Comparison of ENCODE assay signal across 8 cellular contexts in the genomic region with DNA sequence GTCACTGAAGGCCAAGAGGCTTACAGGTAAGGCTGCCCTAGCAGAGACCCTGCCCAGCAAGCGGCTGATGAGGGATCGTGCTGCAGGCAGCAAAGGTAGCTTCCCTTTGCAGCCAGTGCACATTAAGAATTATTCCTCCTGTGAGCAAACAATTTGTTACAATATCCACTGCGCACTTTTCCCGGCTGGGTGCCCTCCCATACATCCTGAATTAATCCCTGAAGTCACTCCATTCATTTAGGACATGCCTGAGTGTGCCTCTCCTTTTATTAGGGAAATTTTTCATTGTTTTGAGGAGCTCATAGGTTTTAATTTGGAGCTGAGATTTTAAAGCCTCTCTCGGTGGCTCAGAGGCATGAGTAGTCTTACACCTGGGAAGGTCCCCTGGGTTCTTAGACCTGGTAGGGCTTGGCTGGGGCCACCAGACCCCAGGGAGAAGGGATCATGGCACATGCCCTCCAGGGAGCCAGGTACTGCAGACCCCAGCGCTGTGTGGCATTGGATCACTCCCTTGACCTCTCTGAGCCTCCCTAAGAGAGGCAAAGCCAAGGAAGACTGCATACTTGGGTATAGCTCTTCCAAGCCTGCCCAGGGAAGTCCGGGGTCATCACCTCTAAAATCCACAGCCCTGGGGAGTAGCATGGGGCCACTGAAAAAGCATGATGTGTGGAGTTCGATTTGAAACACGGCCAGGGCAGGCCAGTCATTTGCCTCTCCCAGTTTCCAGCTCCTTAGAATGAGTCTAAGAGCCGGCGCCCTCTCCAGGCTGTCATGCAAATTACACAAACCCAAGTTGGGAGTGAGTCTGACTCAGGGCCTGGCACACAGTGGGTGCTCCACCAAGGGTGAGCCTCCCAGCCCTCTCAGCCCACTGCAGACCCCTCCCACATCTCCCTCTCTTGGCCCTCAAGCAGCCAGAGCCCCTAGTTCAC.
DNase-seq lines count a peak whose midpoint lies in the region; ATAC-seq, FAIRE-seq and TF ChIP-seq lines count a peak whose summit lies in the region.

No MANE protein-coding gene starts in this region.

- no peak overlapping the region for H3K27ac Mint-ChIP-seq in glutamatergic neuron (ENCODE audit: unreplicated experiment)

- DNase-seq in CD1c-positive myeloid dendritic cell (ENCODE audit: extremely low spot score) (peak; percentile 26), GM18507 (ENCODE audit: extremely low spot score, insufficient read length, low read depth) (peak; percentile 18), RPMI7951 (ENCODE audit: low read depth) (peak; percentile 10), glutamatergic neuron (peak; percentile 60), left lobe of liver (ENCODE audit: low spot score) (no peak), NCI-H446 (lab: John Stamatoyannopoulos, UW) (no peak)
- DNase-seq in central memory CD4-positive, alpha-beta T cell, result no peak

- H3K4me1 Mint-ChIP-seq in glutamatergic neuron (ENCODE audit: low read depth, unreplicated experiment), result peaks cover 4% of the 10 kb centered on the region

- peak; percentile 62 for TF ChIP-seq CTCF in glutamatergic neuron (IDR thresholded peaks at IDR 0.05; ENCODE audit: partially characterized antibody, unreplicated experiment)

- no peak for FAIRE-seq in GM18507 (lab: Jason Lieb, UNC)

- H3K36me3 Mint-ChIP-seq in glutamatergic neuron (ENCODE audit: unreplicated experiment), result peaks cover 12% of the 10 kb centered on the region

- no peak overlapping the region for H3K4me3 Mint-ChIP-seq in glutamatergic neuron (ENCODE audit: unreplicated experiment)

- H3K27me3 Mint-ChIP-seq in glutamatergic neuron (ENCODE audit: unreplicated experiment), result peaks cover 5% of the 10 kb centered on the region

- peaks cover 4% of the 10 kb centered on the region for H3K9me3 Mint-ChIP-seq in glutamatergic neuron (ENCODE audit: unreplicated experiment)

- ATAC-seq in left lobe of liver (no peak), GM18909 (IDR thresholded peaks at IDR 0.05; ENCODE audit: poor library complexity, unreplicated experiment) (no peak)

Comparison
In these comparisons a context has a peak if more than half of its experiments do, and no peak if none do; other contexts are left out.
1. DNase-seq: peak in CD1c-positive myeloid dendritic cell (single experiment), GM18507 (single experiment), RPMI7951 (single experiment) and glutamatergic neuron (single experiment); none in central memory CD4-positive, alpha-beta T cell (single experiment), left lobe of liver (single experiment) and NCI-H446 (0 of 2).